ENCODE assay signal across 8 cellular contexts in genomic region chr14:89425931-89426330, GRCh38. TPM values are rescaled to one million over a fixed set of nuclear protein-coding genes. Genes with fewer than 3 reads are reported as not detected.
A peak's percentile ranks its signal among the peaks of the same experiment; 100 is the strongest.
DNase-seq lines count a peak whose midpoint lies in the region; ATAC-seq, FAIRE-seq and TF ChIP-seq lines count a peak whose summit lies in the region.

No MANE protein-coding gene starts in this region.

- H3K27me3 ChIP-seq in GM23338 (ENCODE audit: insufficient read depth) (no peaks in the 10 kb centered on the region), keratinocyte (ENCODE audit: control insufficient read depth, extremely low read depth, insufficient read depth, low read length) (no peaks in the 10 kb centered on the region)

- H3K9me3 ChIP-seq in keratinocyte (ENCODE audit: control insufficient read depth, low read depth, low read length), result no peaks in the 10 kb centered on the region

- peaks cover 3% of the 10 kb centered on the region; the same call in 1 of the 3 replicates for H3K9me3 Mint-ChIP-seq in GM23338

- H3K4me1 ChIP-seq in GM23338 (ENCODE audit: insufficient read depth) (peaks cover 50% of the 10 kb centered on the region), keratinocyte (ENCODE audit: control insufficient read depth, extremely low read depth, insufficient read depth, low read length) (peaks cover 44% of the 10 kb centered on the region)

- H3K27me3 Mint-ChIP-seq in GM23338 (ENCODE audit: insufficient read depth, low read depth, poor library complexity), result peaks cover 12% of the 10 kb centered on the region

- DNase-seq in EH (ENCODE audit: low read depth) (peak; percentile 99), GM23338 (ENCODE audit: low spot score) (no peak), keratinocyte (ENCODE audit: low read depth, low spot score) (peak; percentile 81), anterior cingulate cortex (lab: John Stamatoyannopoulos, UW) (no peak)
- DNase-seq in activated CD8-positive, alpha-beta memory T cell treated with anti-CD3 and anti-CD28 coated beads for 24 hours, result no peak

- H3K9me1 ChIP-seq in keratinocyte (ENCODE audit: control insufficient read depth, extremely low read depth, insufficient read depth, low read length), result no peaks in the 10 kb centered on the region

- H3K36me3 Mint-ChIP-seq in GM23338 (ENCODE audit: low read depth), result peaks cover 3% of the 10 kb centered on the region

- no peaks in the 10 kb centered on the region for H3K9me2 ChIP-seq in GM23338 (ENCODE audit: insufficient read depth)

- no peak overlapping the region for H3K9ac ChIP-seq in keratinocyte (ENCODE audit: control insufficient read depth, extremely low read depth, insufficient read depth, low read length)

- no peak overlapping the region for H3K4me2 ChIP-seq in GM23338
- H3K4me2 ChIP-seq in keratinocyte (ENCODE audit: control insufficient read depth, extremely low read depth, insufficient read depth, low read depth, low read length), result peak overlapping the region; percentile 39

- H3F3A ChIP-seq in GM23338 (replicated peaks; ENCODE audit: low read depth), result no peaks in the 10 kb centered on the region

- ATAC-seq in GM23338 (no peak), SK-N-SH treated with all-trans-retinoic acid at 6 μM for 48 hours (peak; percentile 81), HG02759 (IDR thresholded peaks at IDR 0.05; ENCODE audit: unreplicated experiment) (no peak), HG03521 (IDR thresholded peaks at IDR 0.05; ENCODE audit: unreplicated experiment) (no peak)

- peak; percentile 71 for FAIRE-seq in keratinocyte (lab: Jason Lieb, UNC)

- TF ChIP-seq CTCF in GM23338 (conservative IDR thresholded peaks at IDR 0.05; ENCODE audit: low read depth in 2 of 2) (no peak), keratinocyte (optimal IDR thresholded peaks at IDR 0.05 in 1 of 3, IDR thresholded peaks at IDR 0.05 in 1 of 3, conservative IDR thresholded peaks at IDR 0.05 in 1 of 3; ENCODE audit: extremely low read depth in 1 of 3, insufficient read depth in 2 of 3, low read length in 3 of 3) (no peak)

- H3K4me3 ChIP-seq in GM23338 (no peak overlapping the region), keratinocyte (ENCODE audit: control insufficient read depth in 2 of 3, extremely low read depth in 1 of 3, insufficient read depth in 2 of 3, low read depth in 1 of 3, low read length in 3 of 3) (no peak overlapping the region)

- peaks cover 96% of the 10 kb centered on the region for H3K79me2 ChIP-seq in GM23338 (replicated peaks; ENCODE audit: insufficient read depth)
- no peaks in the 10 kb centered on the region for H3K79me2 ChIP-seq in keratinocyte (ENCODE audit: control insufficient read depth, insufficient read depth, low read length)

- dilution Hi-C loops in keratinocyte (cut with MboI; ENCODE audit: extremely low pct_ligation_motif_present, low sequenced_read_pairs), result no loop called here

- peak overlapping the region; percentile 88; the same call in 1 of the 2 replicates for H3K27ac Mint-ChIP-seq in GM23338

- H3K36me3 ChIP-seq in GM23338 (ENCODE audit: insufficient read depth), result no peaks in the 10 kb centered on the region
- no peaks in the 10 kb centered on the region for H3K36me3 ChIP-seq in keratinocyte (ENCODE audit: control insufficient read depth in 2 of 2, extremely low read depth in 1 of 2, insufficient read depth in 2 of 2, low read length in 2 of 2)

- H4K20me1 ChIP-seq in GM23338 (replicated peaks; ENCODE audit: insufficient read depth) (no peaks in the 10 kb centered on the region), keratinocyte (ENCODE audit: control insufficient read depth, extremely low read depth, insufficient read depth, low read length) (no peaks in the 10 kb centered on the region)

- no peak overlapping the region for H3K4me3 Mint-ChIP-seq in GM23338

- H3K27ac ChIP-seq in GM23338 (ENCODE audit: low read depth) (no peak overlapping the region), keratinocyte (ENCODE audit: control insufficient read depth, insufficient read depth, low read length) (no peak overlapping the region)

- peaks cover 59% of the 10 kb centered on the region for H3K4me1 Mint-ChIP-seq in GM23338

- H2AFZ ChIP-seq in GM23338 (no peak overlapping the region), keratinocyte (ENCODE audit: control insufficient read depth, low read length) (no peak overlapping the region)

TF ChIP-seq in GM23338, 12 proteins besides CTCF, POLR2A, EP300 and RAD21 (continues in another document):
- TF ChIP-seq EZH2 (IDR thresholded peaks at IDR 0.05; ENCODE audit: low read depth, unreplicated experiment), result no peak
- TF ChIP-seq, protein P1, sequence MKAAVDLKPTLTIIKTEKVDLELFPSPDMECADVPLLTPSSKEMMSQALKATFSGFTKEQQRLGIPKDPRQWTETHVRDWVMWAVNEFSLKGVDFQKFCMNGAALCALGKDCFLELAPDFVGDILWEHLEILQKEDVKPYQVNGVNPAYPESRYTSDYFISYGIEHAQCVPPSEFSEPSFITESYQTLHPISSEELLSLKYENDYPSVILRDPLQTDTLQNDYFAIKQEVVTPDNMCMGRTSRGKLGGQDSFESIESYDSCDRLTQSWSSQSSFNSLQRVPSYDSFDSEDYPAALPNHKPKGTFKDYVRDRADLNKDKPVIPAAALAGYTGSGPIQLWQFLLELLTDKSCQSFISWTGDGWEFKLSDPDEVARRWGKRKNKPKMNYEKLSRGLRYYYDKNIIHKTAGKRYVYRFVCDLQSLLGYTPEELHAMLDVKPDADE (IDR thresholded peaks at IDR 0.05), result no peak

TF ChIP-seq in SK-N-SH treated with all-trans-retinoic acid at 6 μM for 48 hours, 23 proteins besides CTCF, POLR2A, EP300 and RAD21:
- TF ChIP-seq SNAI2 (CRISPR knock-in tag; IDR thresholded peaks at IDR 0.05) (no peak), ZNF8 (CRISPR knock-in tag; IDR thresholded peaks at IDR 0.05) (peak; percentile 79; the same call in 1 of the 2 replicates), ARNTL (CRISPR knock-in tag; IDR thresholded peaks at IDR 0.05; ENCODE audit: borderline replicate concordance, low read depth) (no peak), ISL1 (CRISPR knock-in tag; IDR thresholded peaks at IDR 0.05) (0 out of 2 replicates have a peak, but pooled peaks have one; percentile 27), CSDC2 (CRISPR knock-in tag; IDR thresholded peaks at IDR 0.05) (no peak), ZFP30 (CRISPR knock-in tag; IDR thresholded peaks at IDR 0.05) (no peak)

RNA-seq across cellular contexts. Expression of gene FOXN3, which starts 8.9 kb away (rescaled TPM):
- total RNA-seq in GM23338 (2014; rRNA removed; shearing (Covaris generic)), result 149 and 167 TPM in 2 replicates
- polyA plus RNA-seq in GM23338 (2016; fragmentation: Nextera tagmentation; extraction: Ambion mirVana), result 88.3 and 98.9 TPM in 2 replicates
- polyA plus RNA-seq in keratinocyte, result 10.1 to 10.6 TPM (median 10.2 TPM) in 3 replicates
- polyA plus RNA-seq in keratinocyte (2011; ENCODE audit: low read depth), result 5.7 TPM
- polyA plus RNA-seq in keratinocyte (2011; cell fraction: cytosol; rRNA removed), result 11.2 and 11.5 TPM in 2 replicates
- polyA plus RNA-seq in keratinocyte (2011; cell fraction: nucleus; rRNA removed), result 10.5 and 13.4 TPM in 2 replicates
- polyA plus RNA-seq in keratinocyte (2012; ENCODE audit: low replicate concordance), result 8.1 and 9.7 TPM in 2 replicates
- polyA minus RNA-seq in keratinocyte, result 27.5 to 28.6 TPM (median 28.3 TPM) in 3 replicates
- 14.6 TPM for polyA minus RNA-seq in keratinocyte (2011; cell fraction: cytosol; rRNA and poly(A)+ RNA removed)
- 29.0 and 31.9 TPM in 2 replicates for polyA minus RNA-seq in keratinocyte (2011; cell fraction: nucleus; rRNA and poly(A)+ RNA removed)

Comparison
In these comparisons a context has a peak if more than half of its experiments do, and no peak if none do; other contexts are left out.
1. DNase-seq: peak in EH (single experiment) and keratinocyte (single experiment); none in GM23338 (single experiment), activated CD8-positive, alpha-beta memory T cell treated with anti-CD3 and anti-CD28 coated beads for 24 hours (single experiment) and anterior cingulate cortex (0 of 58).